Comparison of ENCODE assay signal across 15 cellular contexts in the genomic region with DNA sequence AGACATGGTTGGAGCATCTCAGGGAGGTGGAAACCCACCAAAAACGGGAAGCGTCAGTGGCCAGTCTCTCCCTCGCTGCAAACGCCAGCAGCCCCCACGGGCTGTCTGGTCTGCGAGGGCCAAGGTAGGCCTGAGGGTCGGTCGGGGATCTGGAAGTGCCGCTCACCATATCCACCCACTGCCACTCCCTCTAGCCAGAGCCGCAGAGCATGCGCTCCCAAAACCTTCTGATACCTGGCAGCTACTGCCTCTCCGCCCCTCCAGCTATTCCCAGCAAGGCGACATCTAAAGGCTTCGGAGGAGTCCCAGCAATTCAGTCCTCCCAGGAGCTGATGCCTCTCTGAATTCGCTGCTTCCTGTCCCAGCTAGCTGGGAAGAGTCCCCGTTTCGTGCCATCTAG. TPM values are rescaled to one million over a fixed set of nuclear protein-coding genes. Genes with fewer than 3 reads are reported as not detected.
DNase-seq lines count a peak whose midpoint lies in the region; ATAC-seq and TF ChIP-seq lines count a peak whose summit lies in the region.
"Had no signal": no experiment of that assay in that cellular context is flagged by ENCODE, and none has a peak within 500 bp of the region (broad histone marks: within the 10 kb centered on the region; RNA-seq: fewer than 3 reads in every experiment).

No MANE protein-coding gene starts in this region.

- H3K27me3 ChIP-seq in BLaER1 (no peaks in the 10 kb centered on the region), Loucy (ENCODE audit: insufficient read depth, low read length, poor library complexity, severe bottlenecking) (peaks cover 8% of the 10 kb centered on the region)

- no peak for ATAC-seq in stimulated activated memory B cell treated with anti-CD40 and anti-IgM and Interleukin-4, amounts not matched to agents 10 μg/mL and 1 μg/mL and 100 μg/mL, for 72 hours
- no peak for ATAC-seq in GM21737 (IDR thresholded peaks at IDR 0.05; ENCODE audit: unreplicated experiment)
- ATAC-seq: A549, PC-3 had no signal

- DNase-seq in neural crest cell (ENCODE audit: low read depth, low spot score) = no peak
- no peak for DNase-seq in HuH-7 (ENCODE audit: low spot score)
- no peak for DNase-seq in NCI-H1436 (lab: John Stamatoyannopoulos, UW)
- DNase-seq: CD4-positive, alpha-beta memory T cell; DMS79 treated with DMSO at 0.1 percent for 48 hours; NCI-H1092 treated with DMSO at 0.1 percent for 48 hours; NCI-H1694 treated with DMSO at 0.1 percent for 48 hours; NCI-H446; PC-3 had no signal

- no peaks in the 10 kb centered on the region for H3K27me3 Mint-ChIP-seq in neural crest cell (ENCODE audit: low read depth)
- H3K27me3 Mint-ChIP-seq in stimulated activated memory B cell treated with anti-CD40 and anti-IgM and Interleukin-4, amounts not matched to agents 10 μg/mL and 1 μg/mL and 100 μg/mL, for 72 hours = no peaks in the 10 kb centered on the region
- H3K27me3 Mint-ChIP-seq: CD4-positive, alpha-beta memory T cell had no signal

- peak overlapping the region; percentile 68 for H3K4me3 Mint-ChIP-seq in neural crest cell
- no peak overlapping the region for H3K4me3 Mint-ChIP-seq in stimulated activated memory B cell treated with anti-CD40 and anti-IgM and Interleukin-4, amounts not matched to agents 10 μg/mL and 1 μg/mL and 100 μg/mL, for 72 hours

- H3F3A ChIP-seq in Loucy (ENCODE audit: low read depth) = no peaks in the 10 kb centered on the region

- H3K9ac ChIP-seq in BLaER1 (peak overlapping the region; percentile 12; the same call in 1 of the 2 replicates), Loucy (ENCODE audit: low read depth, low read length, poor library complexity, severe bottlenecking) (peak overlapping the region; percentile 39)

- H3K4me3 ChIP-seq in BLaER1 = no peak overlapping the region
- peak overlapping the region; percentile 36 for H3K4me3 ChIP-seq in Loucy (ENCODE audit: low read length, poor library complexity, severe bottlenecking)
- H3K4me3 ChIP-seq: A549 had no signal

- H3K4me2 ChIP-seq in BLaER1 = peak overlapping the region; percentile 99
- peak overlapping the region; percentile 73 for H3K4me2 ChIP-seq in Loucy (ENCODE audit: low read depth, low read length, poor library complexity, severe bottlenecking)
- H3K4me2 ChIP-seq: A549 had no signal

- H3K36me3 ChIP-seq in BLaER1 (peaks cover 55% of the 10 kb centered on the region), Loucy (ENCODE audit: insufficient read depth, low read length) (peaks cover 39% of the 10 kb centered on the region; the same call in 1 of the 2 replicates)

- no peaks in the 10 kb centered on the region for H3K36me3 Mint-ChIP-seq in neural crest cell (ENCODE audit: low read depth)
- peaks cover 34% of the 10 kb centered on the region for H3K36me3 Mint-ChIP-seq in stimulated activated memory B cell treated with anti-CD40 and anti-IgM and Interleukin-4, amounts not matched to agents 10 μg/mL and 1 μg/mL and 100 μg/mL, for 72 hours

- H3K9me3 ChIP-seq in BLaER1 (no peaks in the 10 kb centered on the region), Loucy (ENCODE audit: insufficient read depth, low read depth, low read length) (no peaks in the 10 kb centered on the region)
- H3K9me3 ChIP-seq: A549 had no signal

- H3K4me1 ChIP-seq in BLaER1 (peaks cover 48% of the 10 kb centered on the region), Loucy (ENCODE audit: insufficient read depth, low read length, poor library complexity, severe bottlenecking) (peaks cover 33% of the 10 kb centered on the region)

- peaks cover 94% of the 10 kb centered on the region for H3K79me2 ChIP-seq in Loucy (ENCODE audit: insufficient read depth, low read length)

- TF ChIP-seq CTCF in Loucy (conservative IDR thresholded peaks at IDR 0.05; ENCODE audit: low read length) (no peak), neural crest cell (conservative IDR thresholded peaks at IDR 0.05) (no peak)

- H2AFZ ChIP-seq in Loucy (ENCODE audit: low read length) = no peak overlapping the region

- H3K4me1 Mint-ChIP-seq in neural crest cell = peaks cover 36% of the 10 kb centered on the region
- peaks cover 61% of the 10 kb centered on the region for H3K4me1 Mint-ChIP-seq in stimulated activated memory B cell treated with anti-CD40 and anti-IgM and Interleukin-4, amounts not matched to agents 10 μg/mL and 1 μg/mL and 100 μg/mL, for 72 hours

- H3K27ac ChIP-seq in BLaER1 = peak overlapping the region; percentile 39; the same call in 1 of the 2 replicates
- H3K27ac ChIP-seq in cingulate gyrus (ENCODE audit: low read depth, low read length) = peak overlapping the region; percentile 29
- H3K27ac ChIP-seq: A549 had no signal

- H3K9me3 Mint-ChIP-seq in neural crest cell = no peaks in the 10 kb centered on the region
- no peaks in the 10 kb centered on the region for H3K9me3 Mint-ChIP-seq in stimulated activated memory B cell treated with anti-CD40 and anti-IgM and Interleukin-4, amounts not matched to agents 10 μg/mL and 1 μg/mL and 100 μg/mL, for 72 hours
- H3K9me3 Mint-ChIP-seq: CD4-positive, alpha-beta memory T cell had no signal

- no peaks in the 10 kb centered on the region for H3K9me2 ChIP-seq in Loucy (replicated peaks; ENCODE audit: low read depth, low read length)

- H3K27ac Mint-ChIP-seq in neural crest cell (ENCODE audit: unreplicated experiment) = no peak overlapping the region
- no peak overlapping the region for H3K27ac Mint-ChIP-seq in stimulated activated memory B cell treated with anti-CD40 and anti-IgM and Interleukin-4, amounts not matched to agents 10 μg/mL and 1 μg/mL and 100 μg/mL, for 72 hours

- H4K20me1 ChIP-seq in BLaER1 (peaks cover 92% of the 10 kb centered on the region), Loucy (ENCODE audit: insufficient read depth, low read length, poor library complexity, severe bottlenecking) (peaks cover 82% of the 10 kb centered on the region)

RNA-seq across cellular contexts. Expression of gene FKRP, which starts 4.4 kb away (rescaled TPM):
- total RNA-seq in neural crest cell = 31.9 and 38.6 TPM in 2 replicates

RNA-seq across cellular contexts. Expression of gene STRN4, which starts 4.8 kb away (rescaled TPM):
- total RNA-seq in neural crest cell = 128 and 138 TPM in 2 replicates

RNA-seq across cellular contexts. Expression of gene PRKD2, which starts 24.5 kb away (rescaled TPM):
- 55.5 and 57.2 TPM in 2 replicates for total RNA-seq in neural crest cell

RNA-seq across cellular contexts. Expression of gene SLC1A5, which starts 46.9 kb away (rescaled TPM):
- total RNA-seq in neural crest cell = 131 TPM in 2 replicates
